Comparison of ENCODE assay signal across 18 cellular contexts in the genomic region with DNA sequence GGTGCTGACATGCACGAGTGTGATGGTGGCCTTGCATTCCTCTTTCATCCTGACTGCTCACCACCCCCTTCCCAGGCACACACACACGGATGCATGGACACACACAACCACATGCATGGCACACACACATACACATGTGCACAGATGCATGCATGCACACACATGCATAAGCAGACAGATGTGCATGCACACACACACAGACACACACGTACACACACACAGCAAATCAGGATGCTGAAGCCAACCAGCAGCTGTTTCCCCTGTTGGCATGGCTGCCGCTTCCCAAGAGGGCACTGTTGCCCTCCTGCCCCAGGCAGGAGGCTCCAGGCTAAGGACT. TPM values are rescaled to one million over a fixed set of nuclear protein-coding genes. Genes with fewer than 3 reads are reported as not detected.
A peak's percentile ranks its signal among the peaks of the same experiment; 100 is the strongest.
DNase-seq lines count a peak whose midpoint lies in the region; ATAC-seq and TF ChIP-seq lines count a peak whose summit lies in the region.
"Had no signal": no experiment of that assay in that cellular context is flagged by ENCODE, and none has a peak within 500 bp of the region (broad histone marks: within the 10 kb centered on the region; RNA-seq: fewer than 3 reads in every experiment).

No MANE protein-coding gene starts in this region.

- WGBS in IMR-90 (ENCODE audit: extremely low coverage in 2 of 2, insufficient read length in 1 of 2), 2 experiments: 76% methylated on average over 3 of the region's 4 CpGs; no CpG with 5 or more reads in 1 of the 2 experiments

- no peak overlapping the region for H3K56ac ChIP-seq in IMR-90 (ENCODE audit: extremely low read depth, insufficient read depth, low read length)

- H3F3A ChIP-seq in GM23338 (replicated peaks; ENCODE audit: low read depth): no peaks in the 10 kb centered on the region

- no peaks in the 10 kb centered on the region for H3K79me2 ChIP-seq in GM23338 (replicated peaks; ENCODE audit: insufficient read depth)

- H3K36me3 ChIP-seq in GM23338 (ENCODE audit: insufficient read depth) (no peaks in the 10 kb centered on the region), IMR-90 (ENCODE audit: control insufficient read depth, insufficient read depth, low read length) (peaks cover 5% of the 10 kb centered on the region), tibial artery (peaks cover 0 to 6% (median 0%) of the 10 kb centered on the region in 3 donors)
- H3K36me3 ChIP-seq: SJCRH30 had no signal

- no peak overlapping the region for H4K91ac ChIP-seq in IMR-90 (ENCODE audit: insufficient read depth, low read depth, low read length)

- ATAC-seq in GM23338 (no peak), IMR-90 (ENCODE audit: low read depth) (no peak)
- ATAC-seq in natural killer cell treated with Interleukin-12 subunit alpha and Interleukin-12 subunit beta and Interleukin-15 and Interleukin-18, amount 100 ng/mL, for 72 hours: no peak

- H3K27ac ChIP-seq in GM23338 (ENCODE audit: low read depth) (no peak overlapping the region), IMR-90 (ENCODE audit: insufficient read depth, low read length) (no peak overlapping the region), tibial artery (peak overlapping the region; percentile 11 to 24)
- H3K27ac ChIP-seq: PC-9, SJCRH30 had no signal

- 0 out of 2 replicates have a peak overlapping the region, but pooled peaks have one; percentile 2 for H3K4ac ChIP-seq in IMR-90 (ENCODE audit: low read depth, low read length)

- no peak overlapping the region for H3K18ac ChIP-seq in IMR-90 (ENCODE audit: low read depth, low read length)

- H4K20me1 ChIP-seq in GM23338 (replicated peaks; ENCODE audit: insufficient read depth) (no peaks in the 10 kb centered on the region), IMR-90 (ENCODE audit: insufficient read depth, low read length) (peaks cover 64% of the 10 kb centered on the region)

- dilution Hi-C loops in IMR-90 (cut with HindIII; ENCODE audit: low sequenced_read_pairs, unreplicated experiment): no loop called here

- no peaks in the 10 kb centered on the region; the same call in 2 of the 3 replicates for H3K36me3 Mint-ChIP-seq in GM23338 (ENCODE audit: low read depth)
- H3K36me3 Mint-ChIP-seq in natural killer cell treated with Interleukin-12 subunit alpha and Interleukin-12 subunit beta and Interleukin-15 and Interleukin-18, amount 100 ng/mL, for 72 hours: no peaks in the 10 kb centered on the region

- peaks cover 19% of the 10 kb centered on the region for H3K9me1 ChIP-seq in IMR-90 (ENCODE audit: insufficient read depth, low read length)

- no peaks in the 10 kb centered on the region for H3K9me3 Mint-ChIP-seq in GM23338
- H3K9me3 Mint-ChIP-seq in natural killer cell treated with Interleukin-12 subunit alpha and Interleukin-12 subunit beta and Interleukin-15 and Interleukin-18, amount 100 ng/mL, for 72 hours: no peaks in the 10 kb centered on the region

- H3K4me1 ChIP-seq in GM23338 (ENCODE audit: insufficient read depth) (peaks cover 4% of the 10 kb centered on the region; the same call in 1 of the 2 replicates), IMR-90 (ENCODE audit: control insufficient read depth, insufficient read depth, low read length) (peaks cover 28% of the 10 kb centered on the region), tibial artery (peaks cover 30 to 99% (median 88%) of the 10 kb centered on the region in 4 donors)

- no peak overlapping the region for H3K9ac ChIP-seq in IMR-90 (ENCODE audit: low read depth, low read length)

- peaks cover 51 to 94% of the 10 kb centered on the region in 2 experiments for H3K79me1 ChIP-seq in IMR-90 (ENCODE audit: low read depth in 1 of 2, low read length in 2 of 2)

- H3K9me3 ChIP-seq in IMR-90 (ENCODE audit: control insufficient read depth, insufficient read depth, low read length) (no peaks in the 10 kb centered on the region), tibial artery (no peaks in the 10 kb centered on the region)
- H3K9me3 ChIP-seq: SJCRH30 had no signal

- intact Hi-C loops in IMR-90 (cut with micrococcal nuclease): no loop called here
- intact Hi-C loops in tibial artery (cut with DNase I; ENCODE audit: low total_unique reads): no loop called here

- in situ Hi-C loops in IMR-90 (cut with MboI; ENCODE audit: low sequenced_read_pairs): no loop called here

- no peak overlapping the region for H3K23ac ChIP-seq in IMR-90 (ENCODE audit: low read depth, low read length)

- H3K4me2 ChIP-seq in GM23338 (no peak overlapping the region), IMR-90 (ENCODE audit: low read depth, low read length) (no peak overlapping the region)
- H3K4me2 ChIP-seq: PC-9 had no signal

- H4K5ac ChIP-seq in IMR-90 (ENCODE audit: low read depth, low read length): no peak overlapping the region

- no peak overlapping the region; the same call in 2 of the 3 replicates for H3K4me3 Mint-ChIP-seq in GM23338
- peak overlapping the region; percentile 46 for H3K4me3 Mint-ChIP-seq in natural killer cell treated with Interleukin-12 subunit alpha and Interleukin-12 subunit beta and Interleukin-15 and Interleukin-18, amount 100 ng/mL, for 72 hours

- TF ChIP-seq CTCF in GM23338 (conservative IDR thresholded peaks at IDR 0.05; ENCODE audit: low read depth in 2 of 2) (no peak), IMR-90 (conservative IDR thresholded peaks at IDR 0.05; ENCODE audit: low read depth, low read length) (no peak), tibial artery (IDR thresholded peaks at IDR 0.05) (no peak)

- POLR2A ChIA-PET in IMR-90 (lab: Charles Lee; ENCODE audit: unreplicated experiment): no interaction called here

- H2AK5ac ChIP-seq in IMR-90 (ENCODE audit: low read depth, low read length): no peak overlapping the region

- peak overlapping the region; percentile 5 for H2AK9ac ChIP-seq in IMR-90 (replicated peaks; ENCODE audit: low read depth, low read length, poor library complexity)

- no peaks in the 10 kb centered on the region for H3K9me2 ChIP-seq in GM23338 (ENCODE audit: insufficient read depth)

- no peak overlapping the region for H2BK5ac ChIP-seq in IMR-90 (ENCODE audit: low read depth, low read length, poor library complexity, severe bottlenecking)

- DNase-seq in GM23338 (ENCODE audit: low spot score) (no peak), IMR-90 (no peak), tibial artery (no peak), NCI-H345 treated with DMSO at 0.1 percent for 48 hours (lab: John Stamatoyannopoulos, UW; ENCODE audit: unreplicated experiment) (no peak), NCI-H1436 (lab: John Stamatoyannopoulos, UW) (no peak), AG08396 (ENCODE audit: low spot score) (no peak)
- DNase-seq in natural killer cell treated with Interleukin-12 subunit alpha and Interleukin-12 subunit beta and Interleukin-15 and Interleukin-18, amount 100 ng/mL, for 72 hours (ENCODE audit: low spot score): no peak
- DNase-seq: ACHN, AML-193, DMS79 treated with DMSO at 0.1 percent for 48 hours, NCI-H1105, NCI-H1694 treated with DMSO at 0.1 percent for 48 hours, NCI-H2107, NCI-H226, NCI-H524 treated with DMSO at 0.1 percent for 48 hours, PC-9, SJCRH30 had no signal

- H3K4me3 ChIP-seq in GM23338 (no peak overlapping the region), IMR-90 (ENCODE audit: insufficient read depth, low read depth, low read length) (no peak overlapping the region), tibial artery (no peak overlapping the region)
- H3K4me3 ChIP-seq: K562, PC-9, SJCRH30 had no signal

- no peak overlapping the region for H2BK15ac ChIP-seq in IMR-90 (ENCODE audit: low read depth, low read length)

- TF ChIP-seq RAD21 in IMR-90 (IDR thresholded peaks at IDR 0.05; ENCODE audit: low read length): no peak

- CTCF ChIA-PET in IMR-90 (lab: Yijun Ruan, JAX): no interaction called here

- peak overlapping the region; percentile 75 for H3K27ac Mint-ChIP-seq in GM23338
- peak overlapping the region; percentile 46 to 69 for H3K27ac Mint-ChIP-seq in natural killer cell treated with Interleukin-12 subunit alpha and Interleukin-12 subunit beta and Interleukin-15 and Interleukin-18, amount 100 ng/mL, for 72 hours

- no peak overlapping the region for H2BK20ac ChIP-seq in IMR-90 (ENCODE audit: low read depth, low read length)

- H3K27me3 ChIP-seq in GM23338 (ENCODE audit: insufficient read depth) (no peaks in the 10 kb centered on the region), IMR-90 (ENCODE audit: control insufficient read depth, insufficient read depth, low read length) (no peaks in the 10 kb centered on the region), tibial artery (no peaks in the 10 kb centered on the region)
- H3K27me3 ChIP-seq: SJCRH30 had no signal

- TF ChIP-seq POLR2A in IMR-90 (IDR thresholded peaks at IDR 0.05; ENCODE audit: low read depth, low read length): no peak

- peaks cover 34% of the 10 kb centered on the region for H3K4me1 Mint-ChIP-seq in GM23338
- H3K4me1 Mint-ChIP-seq in natural killer cell treated with Interleukin-12 subunit alpha and Interleukin-12 subunit beta and Interleukin-15 and Interleukin-18, amount 100 ng/mL, for 72 hours (ENCODE audit: low read depth in 2 of 2): peaks cover 37 to 55% of the 10 kb centered on the region in 2 donors

- no peak overlapping the region for H4K8ac ChIP-seq in IMR-90 (ENCODE audit: low read depth in 2 of 2, low read length in 2 of 2)

- no peak overlapping the region for H2AFZ ChIP-seq in GM23338
- H2AFZ ChIP-seq in IMR-90 (replicated peaks; ENCODE audit: low read length, poor library complexity): no peak overlapping the region
- H2AFZ ChIP-seq: PC-9 had no signal

- H2BK120ac ChIP-seq in IMR-90 (ENCODE audit: low read depth, low read length): no peak overlapping the region

- no peak overlapping the region for H3K14ac ChIP-seq in IMR-90 (replicated peaks; ENCODE audit: low read depth, low read length)

- no TSS peak for BruUV-seq in IMR-90 (replicated peaks; lab: Mats Ljungman, UMichigan)

- peaks cover 12% of the 10 kb centered on the region for H3K27me3 Mint-ChIP-seq in GM23338 (ENCODE audit: insufficient read depth, low read depth, poor library complexity)
- H3K27me3 Mint-ChIP-seq in natural killer cell treated with Interleukin-12 subunit alpha and Interleukin-12 subunit beta and Interleukin-15 and Interleukin-18, amount 100 ng/mL, for 72 hours: no peaks in the 10 kb centered on the region

TF ChIP-seq in GM23338, 12 proteins besides CTCF, POLR2A, EP300 and RAD21 (continues in another document):
- TF ChIP-seq EZH2 (IDR thresholded peaks at IDR 0.05; ENCODE audit: low read depth, unreplicated experiment) (no peak), ZNF114 (CRISPR knock-in tag; IDR thresholded peaks at IDR 0.05) (no peak), POLR2AphosphoS5 (IDR thresholded peaks at IDR 0.05; ENCODE audit: low read depth) (no peak)

RNA-seq across cellular contexts. Expression of a gene that starts 15.3 kb away (rescaled TPM):
- total RNA-seq in GM23338 (2014; rRNA removed; shearing (Covaris generic)): 8.1 and 12.0 TPM in 2 replicates
- 2.7 and 3.4 TPM in 2 replicates for polyA plus RNA-seq in GM23338 (2016; fragmentation: Nextera tagmentation; extraction: Ambion mirVana)
- 14.4 and 14.9 TPM in 2 replicates for total RNA-seq in IMR-90 (2012; rRNA removed)
- polyA plus RNA-seq in IMR-90 (2012; rRNA removed): 22.3 and 24.1 TPM in 2 replicates
- 14.5 and 18.6 TPM in 2 replicates for polyA plus RNA-seq in IMR-90 (2012; cell fraction: cytosol; rRNA removed)
- polyA plus RNA-seq in IMR-90 (2012; cell fraction: nucleus; rRNA removed; ENCODE audit: low replicate concordance): 66.7 and 137 TPM in 2 replicates
- 10 to 100 TPM; 58.3 to 74.6 TPM for total RNA-seq in natural killer cell treated with Interleukin-12 subunit alpha and Interleukin-12 subunit beta and Interleukin-15 and Interleukin-18, amount 100 ng/mL, for 72 hours

Comparison
In these comparisons a context has a peak if more than half of its experiments do, and no peak if none do; other contexts are left out.
1. H3K27ac ChIP-seq: peak in tibial artery (2 of 2); none in GM23338 (single experiment) and IMR-90 (single experiment).